ENCODE assay signal across 8 cellular contexts in genomic region chr6:52577778-52578473, GRCh38. TPM values are rescaled to one million over a fixed set of nuclear protein-coding genes. Genes with fewer than 3 reads are reported as not detected.
DNase-seq lines count a peak whose midpoint lies in the region; ATAC-seq and TF ChIP-seq lines count a peak whose summit lies in the region.

No MANE protein-coding gene starts in this region.

- intact Hi-C loops in CD4-positive, alpha-beta memory T cell (cut with micrococcal nuclease), result loop anchor here (1.0 to 10.0 kb wide), 4 partner anchors 294 to 967 kb away; partner anchors contain the start of genes FBXO9, GCLC, GSTA4 and MCM3

- H3K27me3 Mint-ChIP-seq in CD4-positive, alpha-beta memory T cell, result no peaks in the 10 kb centered on the region
- H3K27me3 Mint-ChIP-seq in nephron progenitor cell (ENCODE audit: low read depth, poor library complexity), result peaks cover 12% of the 10 kb centered on the region

- TF ChIP-seq POLR2A in NB4 (IDR thresholded peaks at IDR 0.05; ENCODE audit: extremely low read depth, insufficient read length), result no peak

- peaks cover 43% of the 10 kb centered on the region for H3K4me1 ChIP-seq in CD4-positive, alpha-beta memory T cell (ENCODE audit: insufficient read depth, low read length)

- peaks cover 3 to 9% of the 10 kb centered on the region in 2 donors for H3K36me3 Mint-ChIP-seq in CD4-positive, alpha-beta memory T cell
- H3K36me3 Mint-ChIP-seq in nephron progenitor cell (ENCODE audit: low read depth), result peaks cover 33% of the 10 kb centered on the region

- POLR2A ChIA-PET in CD4-positive, alpha-beta memory T cell (lab: Charles Lee; ENCODE audit: partially characterized antibody), result interaction anchor here (0.9 to 4.0 kb wide), 6 partner anchors 11 to 293 kb away, joined by 3 to 22 read pairs (median 8); partner anchors contain the start of genes EFHC1 and MCM3

- TF ChIP-seq CTCF in NB4 (IDR thresholded peaks at IDR 0.05; ENCODE audit: low read depth, low read length) (no peak), coronary artery (IDR thresholded peaks at IDR 0.05) (no peak), nephron progenitor cell (IDR thresholded peaks at IDR 0.05) (no peak), GM20000 (IDR thresholded peaks at IDR 0.05; ENCODE audit: extremely low read depth, missing control alignments) (no peak)

- peak overlapping the region; percentile 14 to 71 for H3K4me3 ChIP-seq in CD4-positive, alpha-beta memory T cell (ENCODE audit: low read length in 2 of 2)
- peak overlapping the region; percentile 62 for H3K4me3 ChIP-seq in NB4 (ENCODE audit: low read depth, low read length)
- H3K4me3 ChIP-seq in coronary artery, result peak overlapping the region; percentile 90

- no peaks in the 10 kb centered on the region for H3K27me3 ChIP-seq in CD4-positive, alpha-beta memory T cell (ENCODE audit: insufficient read depth, low read length)

- peak overlapping the region; percentile 11 to 88 (median 77) for H3K27ac Mint-ChIP-seq in CD4-positive, alpha-beta memory T cell
- peak overlapping the region; percentile 93 for H3K27ac Mint-ChIP-seq in nephron progenitor cell

- H3K27ac ChIP-seq in CD4-positive, alpha-beta memory T cell (ENCODE audit: low read depth, low read length), result peak overlapping the region; percentile 65
- H3K27ac ChIP-seq in coronary artery, result peak overlapping the region; percentile 98 to 99

- H3K4me3 Mint-ChIP-seq in CD4-positive, alpha-beta memory T cell, result peak overlapping the region; percentile 74 to 88 (median 82)
- peak overlapping the region; percentile 93 for H3K4me3 Mint-ChIP-seq in nephron progenitor cell

- H3K9me3 ChIP-seq in CD4-positive, alpha-beta memory T cell (ENCODE audit: control insufficient read depth in 1 of 2, low read length in 2 of 2), result no peaks in the 10 kb centered on the region

- no peak for ATAC-seq in GM21381 (IDR thresholded peaks at IDR 0.05; ENCODE audit: unreplicated experiment)
- no peak for ATAC-seq in HG03521 (IDR thresholded peaks at IDR 0.05; ENCODE audit: unreplicated experiment)

- no peaks in the 10 kb centered on the region for H3K36me3 ChIP-seq in CD4-positive, alpha-beta memory T cell (ENCODE audit: insufficient read depth, low read length)

- no peak for DNase-seq in CD4-positive, alpha-beta memory T cell
- peak; percentile 54 for DNase-seq in NB4 (ENCODE audit: low read depth)
- DNase-seq in coronary artery (ENCODE audit: low spot score), result no peak
- no peak for DNase-seq in nephron progenitor cell
- no peak for DNase-seq in activated effector memory CD4-positive, alpha-beta T cell treated with Interleukin-2 at 50 U/mL for 16 hours
- no peak for DNase-seq in GM20000 (ENCODE audit: low spot score)

- CTCF ChIA-PET in CD4-positive, alpha-beta memory T cell (lab: Charles Lee; ENCODE audit: partially characterized antibody), result interaction anchor here (1.0 to 3.2 kb wide), 2 partner anchors 161 to 292 kb away, joined by 3 to 13 read pairs; partner anchors contain the start of gene MCM3

- H3K4me1 Mint-ChIP-seq in CD4-positive, alpha-beta memory T cell, result peaks cover 30 to 55% (median 35%) of the 10 kb centered on the region in 4 donors
- H3K4me1 Mint-ChIP-seq in nephron progenitor cell, result peaks cover 46% of the 10 kb centered on the region

- H3K9me3 Mint-ChIP-seq in CD4-positive, alpha-beta memory T cell, result peaks cover 0 to 2% (median 0%) of the 10 kb centered on the region in 8 donors
- H3K9me3 Mint-ChIP-seq in nephron progenitor cell, result no peaks in the 10 kb centered on the region

RNA-seq across cellular contexts. Expression of gene TRAM2, which starts 1.1 kb away (rescaled TPM):
- total RNA-seq in CD4-positive, alpha-beta memory T cell, result 10 to 100 TPM; 10.7 to 11.3 TPM
- polyA plus RNA-seq in CD4-positive, alpha-beta memory T cell, result 1 to 10 TPM; 2.7 to 4.3 TPM
